In the genomic region with DNA sequence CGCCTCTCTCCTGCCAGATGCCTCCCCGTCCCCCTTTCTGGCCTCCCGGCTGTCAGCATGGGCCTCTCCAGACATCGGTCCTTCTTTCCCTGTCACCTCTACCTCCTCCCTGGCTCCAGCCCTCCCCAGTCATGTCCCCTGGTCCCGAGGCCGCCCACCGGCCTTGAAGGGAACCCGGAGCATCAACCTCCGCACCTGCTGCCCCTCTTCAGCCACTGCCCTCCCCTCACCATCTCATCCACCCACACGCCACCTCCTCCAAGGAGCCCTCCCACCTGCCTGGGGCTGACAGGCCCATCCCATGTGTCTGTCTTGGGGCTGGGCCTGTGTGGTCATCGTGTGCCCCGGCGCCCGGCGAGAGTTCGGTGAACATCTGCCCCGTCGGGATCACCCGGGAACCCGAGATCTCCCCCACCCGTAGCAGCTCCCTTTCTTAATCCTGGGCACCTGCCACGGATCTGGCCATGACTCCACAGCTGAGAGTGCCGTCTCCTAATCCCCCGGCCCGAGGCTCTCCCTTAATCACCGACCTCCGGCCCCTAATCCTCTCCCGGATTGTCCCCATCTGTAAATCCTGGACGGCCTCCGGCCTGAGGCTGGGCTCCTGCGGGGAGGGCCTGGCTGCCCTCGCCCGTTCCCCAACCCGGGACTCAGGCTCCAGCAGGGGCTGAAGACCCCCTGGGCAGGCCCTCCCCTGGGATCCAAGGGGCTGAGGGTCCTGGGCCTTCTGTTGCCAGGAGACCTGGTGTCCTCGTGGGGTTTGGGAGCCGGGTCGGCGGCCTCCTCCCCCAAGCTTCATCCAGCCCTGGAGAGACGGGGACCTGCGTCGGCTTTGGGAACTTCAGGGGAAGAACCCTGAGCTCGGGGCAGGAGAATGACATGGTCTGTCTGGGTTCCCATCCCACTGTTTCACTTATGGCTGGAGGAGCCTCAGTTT, we compare ENCODE assay signal across 1 cellular context.
TF ChIP-seq lines count a peak whose summit lies in the region.

No MANE protein-coding gene starts in this region.

TF ChIP-seq in H1, 55 proteins besides CTCF, POLR2A, EP300 and RAD21:
- TF ChIP-seq, protein P1, sequence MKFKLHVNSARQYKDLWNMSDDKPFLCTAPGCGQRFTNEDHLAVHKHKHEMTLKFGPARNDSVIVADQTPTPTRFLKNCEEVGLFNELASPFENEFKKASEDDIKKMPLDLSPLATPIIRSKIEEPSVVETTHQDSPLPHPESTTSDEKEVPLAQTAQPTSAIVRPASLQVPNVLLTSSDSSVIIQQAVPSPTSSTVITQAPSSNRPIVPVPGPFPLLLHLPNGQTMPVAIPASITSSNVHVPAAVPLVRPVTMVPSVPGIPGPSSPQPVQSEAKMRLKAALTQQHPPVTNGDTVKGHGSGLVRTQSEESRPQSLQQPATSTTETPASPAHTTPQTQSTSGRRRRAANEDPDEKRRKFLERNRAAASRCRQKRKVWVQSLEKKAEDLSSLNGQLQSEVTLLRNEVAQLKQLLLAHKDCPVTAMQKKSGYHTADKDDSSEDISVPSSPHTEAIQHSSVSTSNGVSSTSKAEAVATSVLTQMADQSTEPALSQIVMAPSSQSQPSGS (IDR thresholded peaks at IDR 0.05; ENCODE audit: low read length): no peak
- TF ChIP-seq KDM1A (IDR thresholded peaks at IDR 0.05; ENCODE audit: borderline replicate concordance, low read length) (no peak), YY1 (IDR thresholded peaks at IDR 0.05; ENCODE audit: low read depth, low read length) (no peak), CREB1 (IDR thresholded peaks at IDR 0.05) (no peak), GABPA (IDR thresholded peaks at IDR 0.05; ENCODE audit: borderline replicate concordance, insufficient read depth, low read length) (no peak), BRCA1 (IDR thresholded peaks at IDR 0.05; ENCODE audit: low read depth, low read length) (no peak), TEAD4 (IDR thresholded peaks at IDR 0.05; ENCODE audit: low read depth, low read length) (no peak), BACH1 (IDR thresholded peaks at IDR 0.05; ENCODE audit: low read length) (no peak), SP4 (IDR thresholded peaks at IDR 0.05; ENCODE audit: low read length) (no peak), CBX8 (IDR thresholded peaks at IDR 0.05; ENCODE audit: borderline replicate concordance, low read depth, low read length) (no peak)
- TF ChIP-seq, protein P2, sequence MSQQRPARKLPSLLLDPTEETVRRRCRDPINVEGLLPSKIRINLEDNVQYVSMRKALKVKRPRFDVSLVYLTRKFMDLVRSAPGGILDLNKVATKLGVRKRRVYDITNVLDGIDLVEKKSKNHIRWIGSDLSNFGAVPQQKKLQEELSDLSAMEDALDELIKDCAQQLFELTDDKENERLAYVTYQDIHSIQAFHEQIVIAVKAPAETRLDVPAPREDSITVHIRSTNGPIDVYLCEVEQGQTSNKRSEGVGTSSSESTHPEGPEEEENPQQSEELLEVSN (IDR thresholded peaks at IDR 0.05): no peak
